ENCODE assay signal across 13 cellular contexts in the genomic region with DNA sequence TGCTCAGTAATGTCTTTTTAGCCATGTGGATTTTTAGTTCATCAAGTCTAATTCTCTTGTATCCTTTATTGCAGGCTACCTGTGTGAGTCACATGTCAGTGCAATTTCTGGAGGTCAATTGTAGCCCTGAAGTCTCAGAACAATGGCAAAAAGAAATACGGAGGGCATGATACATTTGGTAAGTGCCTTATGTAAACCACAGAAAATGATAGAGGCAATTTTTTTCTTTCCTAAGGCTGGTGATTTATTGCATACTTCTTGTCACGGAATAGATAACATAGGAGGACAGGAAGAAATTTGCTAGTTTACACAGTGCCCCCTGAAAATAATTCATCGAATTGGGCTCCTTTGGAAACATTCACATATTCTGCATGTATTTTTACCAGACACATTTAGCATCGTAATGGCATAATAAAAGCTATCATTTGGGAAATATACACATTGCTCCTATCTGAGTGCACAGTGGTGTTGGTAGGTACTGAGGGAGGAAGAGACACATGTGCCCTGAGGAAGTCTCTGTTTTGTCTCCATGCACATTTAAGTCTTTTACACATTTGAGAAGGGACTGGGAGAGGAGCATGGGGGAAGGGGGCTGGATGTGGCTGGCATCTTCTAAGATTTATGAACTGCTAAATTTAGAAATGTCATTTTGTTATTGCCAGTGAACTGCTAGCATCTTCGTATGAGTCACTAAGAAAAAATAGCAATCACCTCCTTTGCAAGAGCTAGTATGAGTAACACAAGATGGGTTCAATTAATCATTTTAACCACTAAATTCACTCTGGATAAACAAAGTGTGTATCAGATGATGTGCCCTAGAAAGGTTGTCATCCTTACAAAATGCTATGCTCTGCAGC.
DNase-seq lines count a peak whose midpoint lies in the region; ATAC-seq and TF ChIP-seq lines count a peak whose summit lies in the region.
"Had no signal": no experiment of that assay in that cellular context is flagged by ENCODE, and none has a peak within 500 bp of the region (broad histone marks: within the 10 kb centered on the region; RNA-seq: fewer than 3 reads in every experiment).

No MANE protein-coding gene starts in this region.

- no peaks in the 10 kb centered on the region for H3K9me2 ChIP-seq in SK-N-SH

- H3K9ac ChIP-seq in KMS-11 (no peak overlapping the region; the same call in 1 of the 2 replicates), SK-N-SH (no peak overlapping the region)

- H4K20me1 ChIP-seq in KMS-11 (ENCODE audit: insufficient read depth) (no peaks in the 10 kb centered on the region), SK-N-SH (ENCODE audit: insufficient read depth) (no peaks in the 10 kb centered on the region)

- H3K4me1 ChIP-seq in KMS-11 (ENCODE audit: low read depth, poor library complexity, severe bottlenecking) (peaks cover 29% of the 10 kb centered on the region), SK-N-SH (ENCODE audit: control insufficient read depth in 1 of 2, insufficient read depth in 2 of 2, low read depth in 1 of 2, low read length in 1 of 2) (no peaks in the 10 kb centered on the region)

- DNase-seq in BJ (ENCODE audit: low read depth) (peak; percentile 79), SK-N-SH (no peak), kidney tubule cell (ENCODE audit: low spot score) (peak; percentile 78), middle frontal gyrus (ENCODE audit: extremely low spot score, low spot score) (no peak)
- DNase-seq: activated T-cell treated with anti-CD3 and anti-CD28 coated beads, Interleukin-2, amount 50 U/mL, for 48 hours; DMS79 treated with DMSO at 0.1 percent for 48 hours; stimulated activated naive CD4-positive, alpha-beta T cell treated with Interleukin-2 at 50 U/mL for 16 hours; T-helper 1 cell had no signal

- H3K27ac ChIP-seq in KMS-11, result peak overlapping the region; percentile 45
- no peak overlapping the region for H3K27ac ChIP-seq in SK-N-SH (ENCODE audit: low read depth in 2 of 2, low read length in 1 of 2)

- WGBS in SK-N-SH (ENCODE audit: low lambda C conversion rate), result 3% methylated on average over 5 of the region's 5 CpGs

- no peak overlapping the region for H3K4me3 ChIP-seq in BJ (ENCODE audit: low read depth, low read length)
- H3K4me3 ChIP-seq in KMS-11 (IDR thresholded peaks at IDR 0.05; ENCODE audit: insufficient read depth, low read depth, low read length), result no peak overlapping the region
- no peak overlapping the region for H3K4me3 ChIP-seq in SK-N-SH (ENCODE audit: low read depth in 2 of 2, low read length in 1 of 2)

- peaks cover 3% of the 10 kb centered on the region for H3F3A ChIP-seq in SK-N-SH (replicated peaks; ENCODE audit: insufficient read depth)

- H2AFZ ChIP-seq in KMS-11 (ENCODE audit: low read depth) (peak overlapping the region; percentile 23), SK-N-SH (ENCODE audit: low read depth) (no peak overlapping the region)

- no peak for TF ChIP-seq RAD21 in SK-N-SH (IDR thresholded peaks at IDR 0.05; ENCODE audit: low read length)

- ATAC-seq in HG03571 (IDR thresholded peaks at IDR 0.05; ENCODE audit: unreplicated experiment) (no peak), GM21786 (IDR thresholded peaks at IDR 0.05; ENCODE audit: unreplicated experiment) (no peak), GM19395 (IDR thresholded peaks at IDR 0.05; ENCODE audit: unreplicated experiment) (no peak)
- ATAC-seq: sciatic nerve had no signal

- no peaks in the 10 kb centered on the region for H3K79me2 ChIP-seq in KMS-11 (ENCODE audit: insufficient read depth, low read depth)
- H3K79me2 ChIP-seq in SK-N-SH (ENCODE audit: insufficient read depth), result no peaks in the 10 kb centered on the region

- H3K27me3 ChIP-seq in BJ (ENCODE audit: control insufficient read depth, insufficient read depth, low read length) (no peaks in the 10 kb centered on the region), KMS-11 (ENCODE audit: insufficient read depth, low read depth) (no peaks in the 10 kb centered on the region), SK-N-SH (ENCODE audit: insufficient read depth) (no peaks in the 10 kb centered on the region; the same call in 1 of the 2 replicates)

- TF ChIP-seq CTCF in BJ (IDR thresholded peaks at IDR 0.05; ENCODE audit: insufficient read depth, low read depth, low read length), result no peak
- no peak for TF ChIP-seq CTCF in KMS-11 (conservative IDR thresholded peaks at IDR 0.05; ENCODE audit: low read depth, low read length)
- TF ChIP-seq CTCF in SK-N-SH (IDR thresholded peaks at IDR 0.05), result no peak

- H3K36me3 ChIP-seq in BJ (ENCODE audit: control insufficient read depth, insufficient read depth, low read length), result no peaks in the 10 kb centered on the region
- no peaks in the 10 kb centered on the region for H3K36me3 ChIP-seq in KMS-11 (ENCODE audit: insufficient read depth)
- no peaks in the 10 kb centered on the region for H3K36me3 ChIP-seq in SK-N-SH (replicated peaks in 1 of 2; ENCODE audit: control insufficient read depth in 1 of 2, insufficient read depth in 2 of 2, low read length in 1 of 2)

- no peaks in the 10 kb centered on the region for H3K9me3 ChIP-seq in SK-N-SH

- H3K4me2 ChIP-seq in KMS-11 (peak overlapping the region; percentile 52), SK-N-SH (peak overlapping the region; percentile 36; the same call in 1 of the 2 replicates)

- CTCF ChIA-PET in BJ (lab: Yijun Ruan, JAX) (interaction anchor here (0.7 kb wide), 1 partner anchor 10 kb away, joined by 3 read pairs; no protein-coding TSS in a partner anchor), SK-N-SH (lab: Yijun Ruan, JAX) (no interaction called here)

- peak in 1 of 2 experiments; percentile 24; a peak in 1 of 4 replicates for TF ChIP-seq EP300 in SK-N-SH (IDR thresholded peaks at IDR 0.05; ENCODE audit: borderline replicate concordance in 1 of 2, low read depth in 1 of 2, low read length in 1 of 2)

- POLR2A ChIA-PET in BJ (lab: Charles Lee) (no interaction called here), SK-N-SH (lab: Yijun Ruan, JAX) (no interaction called here)

TF ChIP-seq in SK-N-SH, 30 proteins besides CTCF, POLR2A, EP300 and RAD21:
- peak; percentile 89 for TF ChIP-seq MEF2A (IDR thresholded peaks at IDR 0.05; ENCODE audit: borderline replicate concordance, low read depth)
- TF ChIP-seq TAF1 (IDR thresholded peaks at IDR 0.05; ENCODE audit: borderline replicate concordance, low read depth, low read length), result no peak
- no peak for TF ChIP-seq CHD2 (IDR thresholded peaks at IDR 0.05; ENCODE audit: low read length, partially characterized antibody)
- no peak for TF ChIP-seq SMC3 (IDR thresholded peaks at IDR 0.05; ENCODE audit: low read depth, low read length)
- peak; percentile 60 for TF ChIP-seq TCF12 (IDR thresholded peaks at IDR 0.05)
- TF ChIP-seq JUND (IDR thresholded peaks at IDR 0.05), result peak; percentile 60
- TF ChIP-seq, protein P1, sequence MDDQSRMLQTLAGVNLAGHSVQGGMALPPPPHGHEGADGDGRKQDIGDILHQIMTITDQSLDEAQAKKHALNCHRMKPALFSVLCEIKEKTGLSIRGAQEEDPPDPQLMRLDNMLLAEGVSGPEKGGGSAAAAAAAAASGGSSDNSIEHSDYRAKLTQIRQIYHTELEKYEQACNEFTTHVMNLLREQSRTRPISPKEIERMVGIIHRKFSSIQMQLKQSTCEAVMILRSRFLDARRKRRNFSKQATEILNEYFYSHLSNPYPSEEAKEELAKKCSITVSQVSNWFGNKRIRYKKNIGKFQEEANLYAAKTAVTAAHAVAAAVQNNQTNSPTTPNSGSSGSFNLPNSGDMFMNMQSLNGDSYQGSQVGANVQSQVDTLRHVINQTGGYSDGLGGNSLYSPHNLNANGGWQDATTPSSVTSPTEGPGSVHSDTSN (IDR thresholded peaks at IDR 0.05), result peak; percentile 67
- TF ChIP-seq FOSL2 (IDR thresholded peaks at IDR 0.05; ENCODE audit: borderline replicate concordance, low read depth), result peak; percentile 58; the same call in 1 of the 2 replicates

Comparison
In these comparisons a context has a peak if more than half of its experiments do, and no peak if none do; other contexts are left out.
1. DNase-seq: peak in BJ (single experiment) and kidney tubule cell (single experiment); none in SK-N-SH (single experiment) and middle frontal gyrus (single experiment).